ENCODE assay signal across 7 cellular contexts in genomic region chr12:26271889-26272492, GRCh38.
DNase-seq lines count a peak whose midpoint lies in the region; ATAC-seq lines count a peak whose summit lies in the region.

No MANE protein-coding gene starts in this region.

- DNase-seq in astrocyte of the hippocampus (ENCODE audit: low read depth, low spot score) (peak; percentile 94), kidney tubule cell (ENCODE audit: low spot score) (peak; percentile 93), superior temporal gyrus (ENCODE audit: extremely low spot score) (peak; percentile 68), NCI-H1092 (lab: John Stamatoyannopoulos, UW) (no peak)
- DNase-seq in central memory CD4-positive, alpha-beta T cell, result no peak

- ATAC-seq in HG02610 (IDR thresholded peaks at IDR 0.05; ENCODE audit: unreplicated experiment), result peak; percentile 24
- ATAC-seq in HG03108 (IDR thresholded peaks at IDR 0.05; ENCODE audit: unreplicated experiment), result no peak

Comparison
In these comparisons a context has a peak if more than half of its experiments do, and no peak if none do; other contexts are left out.
1. DNase-seq: peak in astrocyte of the hippocampus (single experiment), kidney tubule cell (single experiment) and superior temporal gyrus (single experiment); none in NCI-H1092 (single experiment) and central memory CD4-positive, alpha-beta T cell (single experiment).